ENCODE assay signal across 8 cellular contexts in genomic region chr1:61078611-61079010, GRCh38. TPM values are rescaled to one million over a fixed set of nuclear protein-coding genes. Genes with fewer than 3 reads are reported as not detected.
DNase-seq lines count a peak whose midpoint lies in the region; ATAC-seq lines count a peak whose summit lies in the region.

No MANE protein-coding gene starts in this region.

- H3K4me3 Mint-ChIP-seq in activated T-helper 17 cell treated with anti-CD3 and anti-CD28 coated beads, Interleukin-2, amount 50 U/mL, for 72 hours: peak overlapping the region; percentile 93
- H3K4me3 Mint-ChIP-seq in immature natural killer cell: peak overlapping the region; percentile 91 to 98 (median 97)

- H3K9me3 ChIP-seq in stomach smooth muscle (ENCODE audit: control insufficient read depth in 2 of 2, low read length in 2 of 2): no peaks in the 10 kb centered on the region

- peak overlapping the region; percentile 91 for H3K27ac Mint-ChIP-seq in activated T-helper 17 cell treated with anti-CD3 and anti-CD28 coated beads, Interleukin-2, amount 50 U/mL, for 72 hours
- H3K27ac Mint-ChIP-seq in immature natural killer cell: peak overlapping the region; percentile 84 to 98 (median 93)

- no peak for ATAC-seq in activated T-helper 17 cell treated with anti-CD3 and anti-CD28 coated beads, Interleukin-2, amount 50 U/mL, for 72 hours (replicated peaks)

- H3K36me3 Mint-ChIP-seq in activated T-helper 17 cell treated with anti-CD3 and anti-CD28 coated beads, Interleukin-2, amount 50 U/mL, for 72 hours (ENCODE audit: low read depth): no peaks in the 10 kb centered on the region
- no peaks in the 10 kb centered on the region for H3K36me3 Mint-ChIP-seq in immature natural killer cell

- H3K4me1 Mint-ChIP-seq in activated T-helper 17 cell treated with anti-CD3 and anti-CD28 coated beads, Interleukin-2, amount 50 U/mL, for 72 hours: peaks cover 41% of the 10 kb centered on the region
- H3K4me1 Mint-ChIP-seq in immature natural killer cell: peaks cover 48 to 53% of the 10 kb centered on the region in 2 donors

- in situ Hi-C loops in KBM-7 (cut with MboI; ENCODE audit: low pct_unique_long_range_greater_than_20kb, low sequenced_read_pairs): no loop called here

- DNase-seq in NCI-H2029 treated with DMSO at 0.1 percent for 48 hours (lab: John Stamatoyannopoulos, UW) (peak; percentile 75), NCI-H2029 (lab: John Stamatoyannopoulos, UW) (no peak), immature natural killer cell (no peak), KBM-7 (no peak), NCI-H2081 treated with DMSO at 0.1 percent for 48 hours (lab: John Stamatoyannopoulos, UW) (no peak), NCI-H446 treated with DMSO at 0.1 percent for 48 hours (lab: John Stamatoyannopoulos, UW) (no peak)

- H3K9me3 Mint-ChIP-seq in activated T-helper 17 cell treated with anti-CD3 and anti-CD28 coated beads, Interleukin-2, amount 50 U/mL, for 72 hours: no peaks in the 10 kb centered on the region
- H3K9me3 Mint-ChIP-seq in immature natural killer cell: no peaks in the 10 kb centered on the region

- no peaks in the 10 kb centered on the region for H3K27me3 ChIP-seq in stomach smooth muscle (ENCODE audit: control insufficient read depth in 1 of 2, insufficient read depth in 2 of 2, low read length in 2 of 2)

- no peaks in the 10 kb centered on the region for H3K36me3 ChIP-seq in stomach smooth muscle (ENCODE audit: control insufficient read depth in 2 of 2, insufficient read depth in 2 of 2, low read length in 2 of 2)

- H3K27ac ChIP-seq in stomach smooth muscle (ENCODE audit: low read length): peak overlapping the region; percentile 66

- H3K4me3 ChIP-seq in stomach smooth muscle (ENCODE audit: low read length in 2 of 2): peak overlapping the region; percentile 35 to 86

- peaks cover 38% of the 10 kb centered on the region for H3K4me1 ChIP-seq in stomach smooth muscle (ENCODE audit: control insufficient read depth, insufficient read depth, low read length)

- peak overlapping the region; percentile 8 to 13 for H3K9ac ChIP-seq in stomach smooth muscle (ENCODE audit: low read length in 2 of 2)

- H3K27me3 Mint-ChIP-seq in activated T-helper 17 cell treated with anti-CD3 and anti-CD28 coated beads, Interleukin-2, amount 50 U/mL, for 72 hours: no peaks in the 10 kb centered on the region
- peaks cover 13 to 34% (median 26%) of the 10 kb centered on the region in 3 donors for H3K27me3 Mint-ChIP-seq in immature natural killer cell (ENCODE audit: low read depth in 3 of 3)

RNA-seq across cellular contexts. Expression of gene NFIA, which starts 3.8 kb away (rescaled TPM):
- total RNA-seq in activated T-helper 17 cell treated with anti-CD3 and anti-CD28 coated beads, Interleukin-2, amount 50 U/mL, for 72 hours: 1 to 10 TPM; 3.5 to 5.1 TPM
- polyA plus RNA-seq in immature natural killer cell: 10 to 100 TPM in 1 of 3 donors, 1 to 10 TPM in 2; 1.7 to 11.5 (median 3.9) TPM
